Comparison of ENCODE assay signal across 18 cellular contexts in the genomic region with DNA sequence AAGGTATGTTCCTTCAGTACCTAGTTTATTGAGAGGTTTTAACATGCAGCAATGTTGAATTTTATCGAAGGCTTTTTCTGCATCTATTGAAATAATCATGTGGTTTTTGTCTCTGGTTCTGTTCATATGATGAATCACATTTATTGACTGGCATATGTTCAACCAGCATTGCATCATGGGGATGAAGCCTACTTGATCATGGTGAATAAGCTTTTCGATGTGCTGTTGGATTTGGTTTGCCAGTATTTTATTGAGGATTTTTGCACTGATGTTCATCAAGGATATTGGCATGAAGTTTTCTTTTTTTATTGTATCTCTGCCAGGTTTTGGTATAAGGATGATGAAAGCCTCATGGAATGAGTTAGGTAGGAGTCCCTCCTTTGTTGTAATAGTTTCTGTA.
"Had no signal": no experiment of that assay in that cellular context is flagged by ENCODE, and none has a peak within 500 bp of the region (broad histone marks: within the 10 kb centered on the region; RNA-seq: fewer than 3 reads in every experiment).

No MANE protein-coding gene starts in this region.

- H3K27ac ChIP-seq: colonic mucosa, left ventricle myocardium inferior, parathyroid adenoma, transverse colon had no signal

- H2AFZ ChIP-seq: parathyroid adenoma had no signal

- FAIRE-seq: endometrium, TTC549 had no signal

- H3K9ac ChIP-seq: parathyroid adenoma had no signal

- H3K27me3 ChIP-seq: colonic mucosa, transverse colon had no signal

- H3K4me1 ChIP-seq: colonic mucosa, left ventricle myocardium inferior, parathyroid adenoma, transverse colon had no signal

- H3K36me3 ChIP-seq: colonic mucosa, left ventricle myocardium inferior, transverse colon had no signal

- H3K79me2 ChIP-seq: parathyroid adenoma had no signal

- DNase-seq: activated CD4-positive, alpha-beta memory T cell treated with anti-CD3 and anti-CD28 coated beads, Interleukin-2, amount 10 ng/mL, durations not matched to agents 7 days and 5 days; activated CD4-positive, alpha-beta T cell treated with anti-CD3 and anti-CD28 coated beads for 4 hours; activated effector memory CD4-positive, alpha-beta T cell treated with anti-CD3 and anti-CD28 coated beads, Interleukin-2, amount 50 U/mL, for 16 hours; activated T-cell treated with anti-CD3 and anti-CD28 coated beads, Interleukin-2, amount 50 U/mL, for 4 hours; central memory CD4-positive, alpha-beta T cell; colonic mucosa; hippocampal formation; left ventricle myocardium inferior; mucosa of descending colon; naive thymus-derived CD4-positive, alpha-beta T cell; stimulated activated CD4-positive, alpha-beta T cell treated with anti-CD3 and anti-CD28 coated beads, Interleukin-4, amount 100 ng/mL, for 1 hour; stimulated activated naive CD4-positive, alpha-beta T cell; substantia nigra; transverse colon had no signal

- H3K4me3 ChIP-seq: colonic mucosa, left ventricle myocardium inferior, mucosa of descending colon, transverse colon had no signal

- H3K9me3 ChIP-seq: colonic mucosa, mucosa of descending colon, transverse colon had no signal

- ATAC-seq: activated T-cell treated with anti-CD3 and anti-CD28 coated beads, Interleukin-2, amount 50 U/mL, for 4 hours; mucosa of descending colon; naive thymus-derived CD4-positive, alpha-beta T cell; WTC11 had no signal
